ENCODE assay signal across 8 cellular contexts in genomic region chr2:205925373-205926337, GRCh38.
DNase-seq lines count a peak whose midpoint lies in the region; ATAC-seq and TF ChIP-seq lines count a peak whose summit lies in the region.

No MANE protein-coding gene starts in this region.

- H3K27ac ChIP-seq in Peyer's patch (no peak overlapping the region), foreskin keratinocyte (no peak overlapping the region), neutrophil (peak overlapping the region; percentile 62)

- no peak for TF ChIP-seq POLR2A in Peyer's patch (IDR thresholded peaks at IDR 0.05)

- in situ Hi-C loops in Caki2 (cut with HindIII; ENCODE audit: low pct_unique_long_range_greater_than_20kb, low sequenced_read_pairs) = no loop called here

- H3K27me3 ChIP-seq in Peyer's patch (no peaks in the 10 kb centered on the region), foreskin keratinocyte (peaks cover 28% of the 10 kb centered on the region), neutrophil (peaks cover 5% of the 10 kb centered on the region)

- H3K4me3 ChIP-seq in Peyer's patch = peak overlapping the region in 2 of 4 donors; percentile 8 to 37
- peak overlapping the region; percentile 57 to 60 for H3K4me3 ChIP-seq in neutrophil (ENCODE audit: low read depth in 1 of 2, low read length in 1 of 2)

- peak; percentile 99 for TF ChIP-seq CTCF in GM20000 (IDR thresholded peaks at IDR 0.05; ENCODE audit: extremely low read depth, missing control alignments)
- TF ChIP-seq CTCF in Peyer's patch (IDR thresholded peaks at IDR 0.05) = peak; percentile 24 to 96 (median 86)
- TF ChIP-seq CTCF in foreskin keratinocyte (conservative IDR thresholded peaks at IDR 0.05) = peak; percentile 95
- TF ChIP-seq CTCF in neutrophil (IDR thresholded peaks at IDR 0.05) = peak; percentile 89

- DNase-seq in Caki2 (ENCODE audit: low read depth) (peak; percentile 56), GM20000 (ENCODE audit: low spot score) (peak; percentile 74), HPDE6-E6E7 (ENCODE audit: extremely low spot score) (peak; percentile 58), Peyer's patch (peak; percentile 23 to 87 (median 78)), foreskin keratinocyte (peak in 1 of 2 donors; percentile 26), superior temporal gyrus (ENCODE audit: extremely low spot score) (peak; percentile 77)
- peak; percentile 34 for DNase-seq in activated T-helper 9 cell treated with anti-CD3 and anti-CD28 coated beads, Interleukin-2, amount 50 U/mL, for 16 hours (ENCODE audit: low read depth)

- no peaks in the 10 kb centered on the region for H3K36me3 ChIP-seq in Peyer's patch
- no peaks in the 10 kb centered on the region for H3K36me3 ChIP-seq in neutrophil

- peaks cover 0 to 13% (median 1%) of the 10 kb centered on the region in 4 donors for H3K4me1 ChIP-seq in Peyer's patch
- no peaks in the 10 kb centered on the region for H3K4me1 ChIP-seq in foreskin keratinocyte
- H3K4me1 ChIP-seq in neutrophil (ENCODE audit: control insufficient read depth in 1 of 2, insufficient read depth in 1 of 2, low read depth in 1 of 2, low read length in 1 of 2) = peaks cover 28 to 31% of the 10 kb centered on the region in 2 experiments

- no peaks in the 10 kb centered on the region for H3K9me3 ChIP-seq in Peyer's patch
- no peaks in the 10 kb centered on the region for H3K9me3 ChIP-seq in neutrophil

- peak; percentile 91 for ATAC-seq in foreskin keratinocyte
